Comparison of ENCODE assay signal across 28 cellular contexts in the genomic region with DNA sequence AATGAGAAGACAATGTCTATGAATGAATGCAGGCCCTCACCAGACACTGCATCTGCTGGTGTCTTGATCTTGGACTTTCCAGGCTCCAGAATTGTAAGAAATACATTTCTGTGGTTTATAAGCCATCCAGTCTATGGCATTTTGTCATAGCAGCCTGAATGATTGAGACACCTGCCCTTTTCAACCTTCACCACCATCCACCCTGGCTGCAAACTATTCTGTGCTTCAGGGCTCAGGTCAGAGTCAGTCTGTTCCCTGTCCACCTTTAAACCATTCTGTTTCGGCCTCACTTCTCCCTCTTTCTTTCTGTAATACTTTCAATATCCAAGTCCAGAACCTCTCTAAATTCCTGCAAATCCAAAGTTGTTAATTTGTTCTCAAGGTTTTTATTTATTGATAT.
"Had no signal": no experiment of that assay in that cellular context is flagged by ENCODE, and none has a peak within 500 bp of the region (broad histone marks: within the 10 kb centered on the region; RNA-seq: fewer than 3 reads in every experiment).

No MANE protein-coding gene starts in this region.

- H3K4me1 ChIP-seq: gastrocnemius medialis, left ventricle myocardium inferior, lower lobe of right lung had no signal

- H3K9me3 ChIP-seq: esophagus squamous epithelium, gastrocnemius medialis, heart right ventricle, left ventricle myocardium inferior, lower lobe of right lung had no signal

- H3K27ac ChIP-seq: coronary artery, epithelial cell of prostate, esophagus squamous epithelium, gastrocnemius medialis, heart right ventricle, left ventricle myocardium inferior, lower lobe of right lung had no signal

- H3K36me3 ChIP-seq: esophagus squamous epithelium, gastrocnemius medialis, heart right ventricle, left ventricle myocardium inferior, lower lobe of right lung had no signal

- DNase-seq: effector CD8-positive, alpha-beta T cell; effector memory CD8-positive, alpha-beta T cell; endodermal cell; erythroblast; esophagus squamous epithelium; foreskin fibroblast; foreskin melanocyte; gastrocnemius medialis; glutamatergic neuron; head of caudate nucleus; heart right ventricle; hippocampal formation; left cardiac atrium; left ventricle myocardium inferior; lower lobe of right lung; mammary epithelial cell; mesendoderm; midbrain; naive thymus-derived CD4-positive, alpha-beta T cell had no signal

- ATAC-seq: effector memory CD8-positive, alpha-beta T cell; esophagus mucosa; gastrocnemius medialis; heart right ventricle; left cardiac atrium; lower lobe of right lung; naive thymus-derived CD4-positive, alpha-beta T cell had no signal

- H3K4me3 ChIP-seq: coronary artery, esophagus squamous epithelium, gastrocnemius medialis, heart right ventricle, left ventricle myocardium inferior, lower lobe of right lung had no signal

- H3K4me1 Mint-ChIP-seq: endodermal cell, memory B cell had no signal

- FAIRE-seq: colon, endometrium, islet of Langerhans, keratinocyte had no signal

- H3K27me3 Mint-ChIP-seq: dendritic cell treated with granulocyte-macrophage colony-stimulating factor and Interleukin-4, amounts not matched to agents 40 ng/mL and 50 ng/mL, for 4 days; effector memory CD8-positive, alpha-beta T cell had no signal

- H3K4me3 Mint-ChIP-seq: dendritic cell treated with granulocyte-macrophage colony-stimulating factor and Interleukin-4, amounts not matched to agents 40 ng/mL and 50 ng/mL, for 4 days; effector memory CD8-positive, alpha-beta T cell; endodermal cell; memory B cell; naive thymus-derived CD4-positive, alpha-beta T cell had no signal

- H3K27me3 ChIP-seq: esophagus squamous epithelium, gastrocnemius medialis, heart right ventricle had no signal

- H3K9me3 Mint-ChIP-seq: dendritic cell treated with granulocyte-macrophage colony-stimulating factor and Interleukin-4, amounts not matched to agents 40 ng/mL and 50 ng/mL, for 4 days; effector memory CD8-positive, alpha-beta T cell; endodermal cell; memory B cell had no signal

- H3K36me3 Mint-ChIP-seq: memory B cell had no signal

- H3K27ac Mint-ChIP-seq: dendritic cell treated with granulocyte-macrophage colony-stimulating factor and Interleukin-4, amounts not matched to agents 40 ng/mL and 50 ng/mL, for 4 days; effector memory CD8-positive, alpha-beta T cell; endodermal cell; memory B cell; naive thymus-derived CD4-positive, alpha-beta T cell had no signal
